Comparison of ENCODE assay signal across 10 cellular contexts in genomic region chr11:113021111-113021510, GRCh38. TPM values are rescaled to one million over a fixed set of nuclear protein-coding genes. Genes with fewer than 3 reads are reported as not detected.
"Had no signal": no experiment of that assay in that cellular context is flagged by ENCODE, and none has a peak within 500 bp of the region (broad histone marks: within the 10 kb centered on the region; RNA-seq: fewer than 3 reads in every experiment).

No MANE protein-coding gene starts in this region.

- H3K4me3 Mint-ChIP-seq: HFFc6, IgD-negative memory B cell had no signal

- DNase-seq: GM23248, GOT3, H7, HFFc6, KBM-7 had no signal

- H3K27ac ChIP-seq: GM23248, HL-60 had no signal

- ATAC-seq: HCT116, HepG2 had no signal

- H3K4me1 ChIP-seq: HAP-1 had no signal

- H3K9me3 ChIP-seq: HAP-1 had no signal

- H3K4me3 ChIP-seq: GM23248, HAP-1 had no signal

- H3K4me1 Mint-ChIP-seq: IgD-negative memory B cell had no signal

- H3K27ac Mint-ChIP-seq: HFFc6, IgD-negative memory B cell had no signal

- H3K36me3 ChIP-seq: HAP-1 had no signal

- H3K36me3 Mint-ChIP-seq: IgD-negative memory B cell had no signal

RNA-seq across cellular contexts. Expression of gene NCAM1, which starts 59.9 kb away (rescaled TPM):
- total RNA-seq: HepG2 had no signal
